1 cellular context compared by ENCODE assay signal in genomic region chr1:16101618-16102017, GRCh38.
TF ChIP-seq lines count a peak whose summit lies in the region.

No MANE protein-coding gene starts in this region.

TF ChIP-seq in HepG2, 621 proteins besides CTCF, POLR2A, EP300 and RAD21:
- TF ChIP-seq FUBP1 (CRISPR knock-in tag; IDR thresholded peaks at IDR 0.05; ENCODE audit: borderline replicate concordance) (no peak), ZNF275 (CRISPR knock-in tag; IDR thresholded peaks at IDR 0.05; ENCODE audit: borderline replicate concordance) (no peak), FOXA3 (CRISPR knock-in tag; IDR thresholded peaks at IDR 0.05) (0 out of 2 replicates have a peak, but pooled peaks have one; percentile 22), ZNF777 (CRISPR knock-in tag; IDR thresholded peaks at IDR 0.05) (peak; percentile 78; the same call in 1 of the 2 replicates), RFX5 (IDR thresholded peaks at IDR 0.05; ENCODE audit: low read depth, low read length) (no peak), CEBPB (IDR thresholded peaks at IDR 0.05; ENCODE audit: borderline replicate concordance, low read depth, low read length) (peak; percentile 87), ARID4A (CRISPR knock-in tag; IDR thresholded peaks at IDR 0.05; ENCODE audit: borderline replicate concordance) (no peak), MED1 (CRISPR knock-in tag; IDR thresholded peaks at IDR 0.05) (no peak), CEBPG (CRISPR knock-in tag; IDR thresholded peaks at IDR 0.05) (peak; percentile 70), FOXA1 (IDR thresholded peaks at IDR 0.05) (no peak), FOXA1 (CRISPR knock-in tag; IDR thresholded peaks at IDR 0.05) (0 out of 2 replicates have a peak, but pooled peaks have one; percentile 11), ZNF138 (CRISPR knock-in tag; IDR thresholded peaks at IDR 0.05; ENCODE audit: low read depth) (no peak), TEAD3 (CRISPR knock-in tag; optimal IDR thresholded peaks at IDR 0.05; ENCODE audit: borderline replicate concordance) (peak; percentile 78), ZBTB21 (CRISPR knock-in tag; IDR thresholded peaks at IDR 0.05) (no peak)
TF ChIP-seq in HepG2: peak in this region for 6.
